Comparison of ENCODE assay signal across 16 cellular contexts in genomic region chr13:35345992-35346391, GRCh38.
DNase-seq lines count a peak whose midpoint lies in the region; ATAC-seq and TF ChIP-seq lines count a peak whose summit lies in the region.
"Had no signal": no experiment of that assay in that cellular context is flagged by ENCODE, and none has a peak within 500 bp of the region (broad histone marks: within the 10 kb centered on the region; RNA-seq: fewer than 3 reads in every experiment).

No MANE protein-coding gene starts in this region.

- no peaks in the 10 kb centered on the region for H3K79me2 ChIP-seq in GM23338 (replicated peaks; ENCODE audit: insufficient read depth)

- H3K36me3 Mint-ChIP-seq in GM23338 (ENCODE audit: low read depth) (no peaks in the 10 kb centered on the region), glutamatergic neuron (ENCODE audit: unreplicated experiment) (no peaks in the 10 kb centered on the region)
- H3K36me3 Mint-ChIP-seq: CD14-positive monocyte; CD8-positive, alpha-beta T cell had no signal

- H3K9me2 ChIP-seq in GM23338 (ENCODE audit: insufficient read depth) = no peaks in the 10 kb centered on the region

- H3K4me1 Mint-ChIP-seq in GM23338 = peaks cover 8% of the 10 kb centered on the region; the same call in 2 of the 3 replicates
- H3K4me1 Mint-ChIP-seq in glutamatergic neuron (ENCODE audit: low read depth, unreplicated experiment) = peaks cover 36% of the 10 kb centered on the region
- H3K4me1 Mint-ChIP-seq: CD14-positive monocyte had no signal

- H3K9me3 Mint-ChIP-seq in GM23338 (no peaks in the 10 kb centered on the region), glutamatergic neuron (ENCODE audit: unreplicated experiment) (peaks cover 11% of the 10 kb centered on the region)
- H3K9me3 Mint-ChIP-seq: CD14-positive monocyte; CD8-positive, alpha-beta T cell had no signal

- H3K4me3 Mint-ChIP-seq in GM23338 (no peak overlapping the region), glutamatergic neuron (ENCODE audit: unreplicated experiment) (peak overlapping the region; percentile 52)
- H3K4me3 Mint-ChIP-seq: CD14-positive monocyte; CD8-positive, alpha-beta T cell had no signal

- H3K27me3 Mint-ChIP-seq in GM23338 (ENCODE audit: insufficient read depth, low read depth, poor library complexity) = peaks cover 4% of the 10 kb centered on the region
- no peaks in the 10 kb centered on the region for H3K27me3 Mint-ChIP-seq in glutamatergic neuron (ENCODE audit: unreplicated experiment)

- intact Hi-C loops in Right ventricle myocardium inferior (cut with DNase I) = loop anchor here (10.0 kb wide), 1 partner anchor 129 kb away; the partner anchor contains the start of gene MAB21L1

- H3K27ac ChIP-seq in GM23338 (ENCODE audit: low read depth) = no peak overlapping the region
- H3K27ac ChIP-seq: A549, KMS-11 had no signal

- H4K20me1 ChIP-seq in GM23338 (replicated peaks; ENCODE audit: insufficient read depth) = no peaks in the 10 kb centered on the region

- ATAC-seq in GM23338 = no peak; the same call in 2 of the 3 replicates
- no peak for ATAC-seq in HG03045 (IDR thresholded peaks at IDR 0.05; ENCODE audit: unreplicated experiment)
- no peak for ATAC-seq in Right ventricle myocardium inferior
- ATAC-seq: A549; CD8-positive, alpha-beta T cell; GM12878 had no signal

- H3K4me2 ChIP-seq in GM23338 = no peak overlapping the region
- H3K4me2 ChIP-seq: A549, KMS-11 had no signal

- H3K27ac Mint-ChIP-seq in GM23338 (peak overlapping the region; percentile 7; the same call in 1 of the 2 replicates), glutamatergic neuron (ENCODE audit: unreplicated experiment) (peak overlapping the region; percentile 84)
- H3K27ac Mint-ChIP-seq: CD14-positive monocyte; CD8-positive, alpha-beta T cell had no signal

- no peaks in the 10 kb centered on the region for H3K27me3 ChIP-seq in GM23338 (ENCODE audit: insufficient read depth)

- H3K36me3 ChIP-seq in GM23338 (ENCODE audit: insufficient read depth) = no peaks in the 10 kb centered on the region
- H3K36me3 ChIP-seq: HAP-1 had no signal

- no peak overlapping the region for H3K4me3 ChIP-seq in GM23338
- H3K4me3 ChIP-seq: A549, GM12878, HAP-1 had no signal

- DNase-seq in GM23338 (ENCODE audit: low spot score) (no peak), SK-N-DZ (ENCODE audit: low spot score) (peak; percentile 94), glutamatergic neuron (no peak), NCI-H69 (lab: John Stamatoyannopoulos, UW) (no peak), HuH-7.5 (ENCODE audit: low spot score) (no peak), Right ventricle myocardium inferior (ENCODE audit: missing footprints) (no peak)
- DNase-seq: CD8-positive, alpha-beta T cell; COR-L47; DMS79; GOT3 had no signal

- no peaks in the 10 kb centered on the region for H3F3A ChIP-seq in GM23338 (replicated peaks; ENCODE audit: low read depth)

- no peaks in the 10 kb centered on the region for H3K4me1 ChIP-seq in GM23338 (ENCODE audit: insufficient read depth)
- H3K4me1 ChIP-seq: HAP-1 had no signal

- TF ChIP-seq CTCF in GM23338 (conservative IDR thresholded peaks at IDR 0.05; ENCODE audit: low read depth in 2 of 2) (no peak), glutamatergic neuron (IDR thresholded peaks at IDR 0.05; ENCODE audit: partially characterized antibody, unreplicated experiment) (no peak)

- H2AFZ ChIP-seq in GM23338 = no peak overlapping the region

TF ChIP-seq in GM23338, 12 proteins besides CTCF, POLR2A, EP300 and RAD21 (continues in another document):
- TF ChIP-seq CREB1 (CRISPR knock-in tag; IDR thresholded peaks at IDR 0.05; ENCODE audit: low read depth) = no peak
- TF ChIP-seq ZNF114 (CRISPR knock-in tag; IDR thresholded peaks at IDR 0.05) = no peak
- no peak for TF ChIP-seq STAT1 (IDR thresholded peaks at IDR 0.05; ENCODE audit: unreplicated experiment)
- TF ChIP-seq POLR2AphosphoS5 (IDR thresholded peaks at IDR 0.05; ENCODE audit: low read depth) = no peak
- TF ChIP-seq ETS1 (IDR thresholded peaks at IDR 0.05) = no peak
- TF ChIP-seq ZNF331 (CRISPR knock-in tag; IDR thresholded peaks at IDR 0.05; ENCODE audit: low read depth) = no peak
- no peak for TF ChIP-seq JUNB (IDR thresholded peaks at IDR 0.05; ENCODE audit: unreplicated experiment)
- TF ChIP-seq NANOG (IDR thresholded peaks at IDR 0.05; ENCODE audit: borderline replicate concordance) = no peak
- TF ChIP-seq, protein P1, sequence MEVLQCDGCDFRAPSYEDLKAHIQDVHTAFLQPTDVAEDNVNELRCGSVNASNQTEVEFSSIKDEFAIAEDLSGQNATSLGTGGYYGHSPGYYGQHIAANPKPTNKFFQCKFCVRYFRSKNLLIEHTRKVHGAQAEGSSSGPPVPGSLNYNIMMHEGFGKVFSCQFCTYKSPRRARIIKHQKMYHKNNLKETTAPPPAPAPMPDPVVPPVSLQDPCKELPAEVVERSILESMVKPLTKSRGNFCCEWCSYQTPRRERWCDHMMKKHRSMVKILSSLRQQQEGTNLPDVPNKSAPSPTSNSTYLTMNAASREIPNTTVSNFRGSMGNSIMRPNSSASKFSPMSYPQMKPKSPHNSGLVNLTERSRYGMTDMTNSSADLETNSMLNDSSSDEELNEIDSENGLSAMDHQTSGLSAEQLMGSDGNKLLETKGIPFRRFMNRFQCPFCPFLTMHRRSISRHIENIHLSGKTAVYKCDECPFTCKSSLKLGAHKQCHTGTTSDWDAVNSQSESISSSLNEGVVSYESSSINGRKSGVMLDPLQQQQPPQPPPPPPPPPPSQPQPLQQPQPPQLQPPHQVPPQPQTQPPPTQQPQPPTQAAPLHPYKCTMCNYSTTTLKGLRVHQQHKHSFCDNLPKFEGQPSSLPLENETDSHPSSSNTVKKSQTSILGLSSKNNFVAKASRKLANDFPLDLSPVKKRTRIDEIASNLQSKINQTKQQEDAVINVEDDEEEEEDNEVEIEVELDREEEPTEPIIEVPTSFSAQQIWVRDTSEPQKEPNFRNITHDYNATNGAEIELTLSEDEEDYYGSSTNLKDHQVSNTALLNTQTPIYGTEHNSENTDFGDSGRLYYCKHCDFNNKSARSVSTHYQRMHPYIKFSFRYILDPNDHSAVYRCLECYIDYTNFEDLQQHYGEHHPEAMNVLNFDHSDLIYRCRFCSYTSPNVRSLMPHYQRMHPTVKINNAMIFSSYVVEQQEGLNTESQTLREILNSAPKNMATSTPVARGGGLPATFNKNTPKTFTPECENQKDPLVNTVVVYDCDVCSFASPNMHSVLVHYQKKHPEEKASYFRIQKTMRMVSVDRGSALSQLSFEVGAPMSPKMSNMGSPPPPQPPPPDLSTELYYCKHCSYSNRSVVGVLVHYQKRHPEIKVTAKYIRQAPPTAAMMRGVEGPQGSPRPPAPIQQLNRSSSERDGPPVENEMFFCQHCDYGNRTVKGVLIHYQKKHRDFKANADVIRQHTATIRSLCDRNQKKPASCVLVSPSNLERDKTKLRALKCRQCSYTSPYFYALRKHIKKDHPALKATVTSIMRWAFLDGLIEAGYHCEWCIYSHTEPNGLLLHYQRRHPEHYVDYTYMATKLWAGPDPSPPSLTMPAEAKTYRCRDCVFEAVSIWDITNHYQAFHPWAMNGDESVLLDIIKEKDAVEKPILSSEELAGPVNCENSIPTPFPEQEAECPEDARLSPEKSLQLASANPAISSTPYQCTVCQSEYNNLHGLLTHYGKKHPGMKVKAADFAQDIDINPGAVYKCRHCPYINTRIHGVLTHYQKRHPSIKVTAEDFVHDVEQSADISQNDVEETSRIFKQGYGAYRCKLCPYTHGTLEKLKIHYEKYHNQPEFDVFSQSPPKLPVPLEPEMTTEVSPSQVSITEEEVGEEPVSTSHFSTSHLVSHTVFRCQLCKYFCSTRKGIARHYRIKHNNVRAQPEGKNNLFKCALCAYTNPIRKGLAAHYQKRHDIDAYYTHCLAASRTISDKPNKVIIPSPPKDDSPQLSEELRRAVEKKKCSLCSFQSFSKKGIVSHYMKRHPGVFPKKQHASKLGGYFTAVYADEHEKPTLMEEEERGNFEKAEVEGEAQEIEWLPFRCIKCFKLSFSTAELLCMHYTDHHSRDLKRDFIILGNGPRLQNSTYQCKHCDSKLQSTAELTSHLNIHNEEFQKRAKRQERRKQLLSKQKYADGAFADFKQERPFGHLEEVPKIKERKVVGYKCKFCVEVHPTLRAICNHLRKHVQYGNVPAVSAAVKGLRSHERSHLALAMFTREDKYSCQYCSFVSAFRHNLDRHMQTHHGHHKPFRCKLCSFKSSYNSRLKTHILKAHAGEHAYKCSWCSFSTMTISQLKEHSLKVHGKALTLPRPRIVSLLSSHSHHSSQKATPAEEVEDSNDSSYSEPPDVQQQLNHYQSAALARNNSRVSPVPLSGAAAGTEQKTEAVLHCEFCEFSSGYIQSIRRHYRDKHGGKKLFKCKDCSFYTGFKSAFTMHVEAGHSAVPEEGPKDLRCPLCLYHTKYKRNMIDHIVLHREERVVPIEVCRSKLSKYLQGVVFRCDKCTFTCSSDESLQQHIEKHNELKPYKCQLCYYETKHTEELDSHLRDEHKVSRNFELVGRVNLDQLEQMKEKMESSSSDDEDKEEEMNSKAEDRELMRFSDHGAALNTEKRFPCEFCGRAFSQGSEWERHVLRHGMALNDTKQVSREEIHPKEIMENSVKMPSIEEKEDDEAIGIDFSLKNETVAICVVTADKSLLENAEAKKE (CRISPR knock-in tag; IDR thresholded peaks at IDR 0.05) = no peak
